Comparison of ENCODE assay signal across 1 cellular context in genomic region chr13:45328661-45329105, GRCh38.
A peak's percentile ranks its signal among the peaks of the same experiment; 100 is the strongest.
TF ChIP-seq lines count a peak whose summit lies in the region.

No MANE protein-coding gene starts in this region.

TF ChIP-seq in WTC11, 78 proteins besides CTCF, POLR2A, EP300 and RAD21 (continued from another document):
- TF ChIP-seq, protein P1, sequence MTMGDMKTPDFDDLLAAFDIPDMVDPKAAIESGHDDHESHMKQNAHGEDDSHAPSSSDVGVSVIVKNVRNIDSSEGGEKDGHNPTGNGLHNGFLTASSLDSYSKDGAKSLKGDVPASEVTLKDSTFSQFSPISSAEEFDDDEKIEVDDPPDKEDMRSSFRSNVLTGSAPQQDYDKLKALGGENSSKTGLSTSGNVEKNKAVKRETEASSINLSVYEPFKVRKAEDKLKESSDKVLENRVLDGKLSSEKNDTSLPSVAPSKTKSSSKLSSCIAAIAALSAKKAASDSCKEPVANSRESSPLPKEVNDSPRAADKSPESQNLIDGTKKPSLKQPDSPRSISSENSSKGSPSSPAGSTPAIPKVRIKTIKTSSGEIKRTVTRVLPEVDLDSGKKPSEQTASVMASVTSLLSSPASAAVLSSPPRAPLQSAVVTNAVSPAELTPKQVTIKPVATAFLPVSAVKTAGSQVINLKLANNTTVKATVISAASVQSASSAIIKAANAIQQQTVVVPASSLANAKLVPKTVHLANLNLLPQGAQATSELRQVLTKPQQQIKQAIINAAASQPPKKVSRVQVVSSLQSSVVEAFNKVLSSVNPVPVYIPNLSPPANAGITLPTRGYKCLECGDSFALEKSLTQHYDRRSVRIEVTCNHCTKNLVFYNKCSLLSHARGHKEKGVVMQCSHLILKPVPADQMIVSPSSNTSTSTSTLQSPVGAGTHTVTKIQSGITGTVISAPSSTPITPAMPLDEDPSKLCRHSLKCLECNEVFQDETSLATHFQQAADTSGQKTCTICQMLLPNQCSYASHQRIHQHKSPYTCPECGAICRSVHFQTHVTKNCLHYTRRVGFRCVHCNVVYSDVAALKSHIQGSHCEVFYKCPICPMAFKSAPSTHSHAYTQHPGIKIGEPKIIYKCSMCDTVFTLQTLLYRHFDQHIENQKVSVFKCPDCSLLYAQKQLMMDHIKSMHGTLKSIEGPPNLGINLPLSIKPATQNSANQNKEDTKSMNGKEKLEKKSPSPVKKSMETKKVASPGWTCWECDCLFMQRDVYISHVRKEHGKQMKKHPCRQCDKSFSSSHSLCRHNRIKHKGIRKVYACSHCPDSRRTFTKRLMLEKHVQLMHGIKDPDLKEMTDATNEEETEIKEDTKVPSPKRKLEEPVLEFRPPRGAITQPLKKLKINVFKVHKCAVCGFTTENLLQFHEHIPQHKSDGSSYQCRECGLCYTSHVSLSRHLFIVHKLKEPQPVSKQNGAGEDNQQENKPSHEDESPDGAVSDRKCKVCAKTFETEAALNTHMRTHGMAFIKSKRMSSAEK (CRISPR knock-in tag; IDR thresholded peaks at IDR 0.05; ENCODE audit: borderline replicate concordance), result peak; percentile 24; the same call in 1 of the 2 replicates
- TF ChIP-seq E2F4 (CRISPR knock-in tag; IDR thresholded peaks at IDR 0.05; ENCODE audit: borderline replicate concordance, low read depth), result no peak
